10 cellular contexts compared by ENCODE assay signal in genomic region chr11:69807416-69807815, GRCh38. TPM values are rescaled to one million over a fixed set of nuclear protein-coding genes. Genes with fewer than 3 reads are reported as not detected.
"Had no signal": no experiment of that assay in that cellular context is flagged by ENCODE, and none has a peak within 500 bp of the region (broad histone marks: within the 10 kb centered on the region; RNA-seq: fewer than 3 reads in every experiment).

No MANE protein-coding gene starts in this region.

- H3K27ac Mint-ChIP-seq: HFFc6, IgD-negative memory B cell had no signal

- H3K4me3 ChIP-seq: GM23248, HAP-1 had no signal

- H3K9me3 Mint-ChIP-seq: HFFc6, IgD-negative memory B cell had no signal

- H2AFZ ChIP-seq: GM23248 had no signal

- DNase-seq: GOT3, H7, KBM-7 had no signal

- H3K4me3 Mint-ChIP-seq: HFFc6, IgD-negative memory B cell had no signal

- H3K9ac ChIP-seq: GM23248 had no signal

- ATAC-seq: HCT116 had no signal

- H3K9me3 ChIP-seq: HAP-1 had no signal

- H3K36me3 ChIP-seq: HAP-1 had no signal

- H3K36me3 Mint-ChIP-seq: IgD-negative memory B cell had no signal

- H3K4me1 ChIP-seq: HAP-1 had no signal

- H3K27ac ChIP-seq: GM23248 had no signal

RNA-seq across cellular contexts. Expression of gene FGF3, which starts 11.8 kb away (rescaled TPM):
- total RNA-seq: GM23248, H4, H7, HFFc6 had no signal
- polyA plus RNA-seq: GM23248, IgD-negative memory B cell had no signal

RNA-seq across cellular contexts. Expression of gene FGF4, which starts 32.3 kb away (rescaled TPM):
- total RNA-seq: GM23248, HFFc6, HT-29 had no signal
- polyA plus RNA-seq: GM23248, IgD-negative memory B cell had no signal
